Comparison of ENCODE assay signal across 22 cellular contexts in the genomic region with DNA sequence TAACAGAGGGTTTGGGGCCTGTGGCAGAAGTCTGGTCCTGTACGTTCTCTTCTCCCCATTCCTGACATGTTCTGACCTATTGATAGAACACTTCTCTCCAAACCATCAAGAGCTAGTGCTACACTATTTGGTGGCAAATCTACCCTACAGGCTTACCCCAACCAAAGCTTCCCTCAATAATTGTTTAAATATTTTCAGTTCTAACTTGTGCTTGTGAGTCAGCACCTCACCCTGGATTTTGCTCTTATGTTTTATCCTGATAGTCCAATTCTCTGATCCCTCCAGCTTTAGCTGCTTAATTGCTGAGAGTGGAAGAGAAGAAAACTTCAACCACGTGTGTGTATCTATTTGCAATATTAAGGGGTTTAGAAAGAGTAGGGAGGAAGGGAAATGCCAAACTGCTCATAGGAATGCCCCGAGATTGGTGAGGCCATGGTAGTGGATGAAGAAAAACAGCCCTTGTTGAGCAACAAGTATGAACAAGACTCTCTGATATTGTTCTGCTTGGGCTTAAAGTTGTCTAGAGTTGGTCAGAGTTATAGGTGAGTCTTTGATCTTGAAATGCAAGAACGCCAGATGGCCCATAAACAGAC.
"Had no signal": no experiment of that assay in that cellular context is flagged by ENCODE, and none has a peak within 500 bp of the region (broad histone marks: within the 10 kb centered on the region; RNA-seq: fewer than 3 reads in every experiment).

No MANE protein-coding gene starts in this region.

- H3K4me1 ChIP-seq: body of pancreas, gastrocnemius medialis, heart right ventricle, psoas muscle, upper lobe of right lung had no signal

- H3K27ac Mint-ChIP-seq: activated CD8-positive, alpha-beta T cell treated with anti-CD3 and anti-CD28 coated beads for 36 hours; activated naive CD8-positive, alpha-beta T cell; activated T-cell treated with anti-CD3 and anti-CD28 coated beads, Interleukin-2, amount 50 U/mL, for 72 hours; stimulated activated effector memory CD8-positive, alpha-beta T cell treated with anti-CD3 and anti-CD28 coated beads, Interleukin-12 subunit alpha, Interleukin-12 subunit beta, amount 100 ng/mL, for 72 hours; WTC11 had no signal

- H3K27me3 ChIP-seq: body of pancreas, gastrocnemius medialis, heart right ventricle, upper lobe of right lung had no signal

- DNase-seq: activated CD4-positive, alpha-beta T cell treated with anti-CD3 and anti-CD28 coated beads for 48 hours; activated CD8-positive, alpha-beta memory T cell treated with anti-CD3 and anti-CD28 coated beads, Interleukin-2, amount 50 U/mL, for 4 hours; activated CD8-positive, alpha-beta T cell treated with anti-CD3 and anti-CD28 coated beads for 36 hours; activated gamma-delta T cell treated with Interleukin-2 at 50 U/mL for 16 hours; activated T-cell treated with anti-CD3 and anti-CD28 coated beads, Interleukin-2, amount 50 U/mL, for 72 hours; amygdala; body of pancreas; cerebellar nuclear complex; erythroblast; gastrocnemius medialis; heart right ventricle; midbrain; psoas muscle; stimulated activated CD4-positive, alpha-beta T cell treated with anti-CD3 and anti-CD28 coated beads, Interleukin-2, amount 100 ng/mL, for 24 hours; upper lobe of right lung had no signal

- H3K36me3 ChIP-seq: gastrocnemius medialis, heart right ventricle, thoracic aorta, upper lobe of right lung had no signal

- H3K36me3 Mint-ChIP-seq: activated naive CD8-positive, alpha-beta T cell; stimulated activated effector memory CD8-positive, alpha-beta T cell treated with anti-CD3 and anti-CD28 coated beads, Interleukin-12 subunit alpha, Interleukin-12 subunit beta, amount 100 ng/mL, for 72 hours; WTC11 had no signal

- H3K9me3 ChIP-seq: body of pancreas, gastrocnemius medialis, heart right ventricle, psoas muscle, thoracic aorta, upper lobe of right lung had no signal

- H3K4me3 ChIP-seq: body of pancreas, gastrocnemius medialis, heart right ventricle, lung, psoas muscle, thoracic aorta, upper lobe of right lung had no signal

- H3K4me1 Mint-ChIP-seq: neural crest cell; stimulated activated effector memory CD8-positive, alpha-beta T cell treated with anti-CD3 and anti-CD28 coated beads, Interleukin-12 subunit alpha, Interleukin-12 subunit beta, amount 100 ng/mL, for 72 hours; WTC11 had no signal

- H3K9me3 Mint-ChIP-seq: activated CD8-positive, alpha-beta T cell treated with anti-CD3 and anti-CD28 coated beads for 36 hours; activated T-cell treated with anti-CD3 and anti-CD28 coated beads, Interleukin-2, amount 50 U/mL, for 72 hours; neural crest cell; stimulated activated effector memory CD8-positive, alpha-beta T cell treated with anti-CD3 and anti-CD28 coated beads, Interleukin-12 subunit alpha, Interleukin-12 subunit beta, amount 100 ng/mL, for 72 hours; WTC11 had no signal

- ATAC-seq: activated CD8-positive, alpha-beta T cell treated with anti-CD3 and anti-CD28 coated beads for 36 hours; activated T-cell treated with anti-CD3 and anti-CD28 coated beads, Interleukin-2, amount 50 U/mL, for 72 hours; body of pancreas; gastrocnemius medialis; heart right ventricle; psoas muscle; sciatic nerve; stimulated activated effector memory CD8-positive, alpha-beta T cell treated with anti-CD3 and anti-CD28 coated beads, Interleukin-12 subunit alpha, Interleukin-12 subunit beta, amount 100 ng/mL, for 72 hours; upper lobe of right lung; WTC11 had no signal

- H3K4me3 Mint-ChIP-seq: activated CD8-positive, alpha-beta T cell treated with anti-CD3 and anti-CD28 coated beads for 36 hours; activated naive CD8-positive, alpha-beta T cell; activated T-cell treated with anti-CD3 and anti-CD28 coated beads, Interleukin-2, amount 50 U/mL, for 72 hours; neural crest cell; stimulated activated effector memory CD8-positive, alpha-beta T cell treated with anti-CD3 and anti-CD28 coated beads, Interleukin-12 subunit alpha, Interleukin-12 subunit beta, amount 100 ng/mL, for 72 hours; WTC11 had no signal

- H3K27ac ChIP-seq: body of pancreas, gastrocnemius medialis, heart right ventricle, psoas muscle, thoracic aorta, upper lobe of right lung had no signal
